In the genomic region with DNA sequence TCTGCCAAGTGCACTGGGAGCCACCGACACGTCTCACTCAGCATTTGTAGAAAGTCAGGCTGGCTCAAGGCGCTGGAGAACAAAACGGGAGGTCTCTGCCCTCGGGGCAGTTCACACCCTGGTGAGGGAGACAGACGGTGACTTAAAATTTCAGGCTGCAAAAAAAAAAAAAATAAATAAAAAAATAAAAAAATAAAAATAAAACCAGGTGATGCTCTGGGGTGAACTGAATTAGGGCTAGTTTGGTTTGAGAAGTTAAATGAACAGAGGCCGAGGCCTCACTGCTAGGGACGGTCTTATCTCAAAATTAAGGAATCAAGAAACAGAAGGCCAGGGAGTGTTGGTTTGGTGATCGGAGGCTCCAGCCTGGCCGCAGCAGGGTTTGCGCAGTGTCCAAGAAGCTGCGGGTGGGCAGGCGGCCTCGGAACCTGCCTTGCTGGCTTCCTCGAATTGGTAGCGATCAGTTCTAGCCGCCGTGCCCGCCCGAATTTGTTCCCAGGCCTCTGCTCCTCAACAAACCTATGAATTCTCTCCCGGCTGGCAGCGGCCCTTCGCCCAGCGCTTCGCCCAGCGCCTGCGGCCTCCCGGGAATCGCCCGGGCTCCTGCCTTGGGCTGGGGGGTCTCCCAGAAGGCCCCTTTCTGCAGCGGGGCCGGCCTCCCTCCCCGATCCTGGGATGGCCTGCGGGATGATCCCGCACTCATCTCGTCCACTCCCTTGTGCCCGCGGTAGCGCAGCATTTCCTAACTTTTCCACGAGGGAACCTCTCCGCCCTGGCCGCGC, we compare ENCODE assay signal across 10 cellular contexts. TPM values are rescaled to one million over a fixed set of nuclear protein-coding genes. Genes with fewer than 3 reads are reported as not detected.
DNase-seq lines count a peak whose midpoint lies in the region; ATAC-seq and TF ChIP-seq lines count a peak whose summit lies in the region.
"Had no signal": no experiment of that assay in that cellular context is flagged by ENCODE, and none has a peak within 500 bp of the region (broad histone marks: within the 10 kb centered on the region; RNA-seq: fewer than 3 reads in every experiment).

No MANE protein-coding gene starts in this region.

- H3K4me1 Mint-ChIP-seq in stimulated activated naive CD8-positive, alpha-beta T cell treated with anti-CD3 and anti-CD28 coated beads, Interleukin-15, Interleukin-2, amounts not matched to agents 100 ng/mL and 50 ng/mL, for 24 hours (ENCODE audit: low read depth) = peaks cover 60% of the 10 kb centered on the region
- peaks cover 47% of the 10 kb centered on the region for H3K4me1 Mint-ChIP-seq in activated naive CD8-positive, alpha-beta T cell treated with anti-CD3 and anti-CD28 coated beads, Interleukin-2, amount 50 U/mL, for 24 hours
- peaks cover 47% of the 10 kb centered on the region for H3K4me1 Mint-ChIP-seq in nephron

- no peak for ATAC-seq in stimulated activated naive CD8-positive, alpha-beta T cell treated with anti-CD3 and anti-CD28 coated beads, Interleukin-15, Interleukin-2, amounts not matched to agents 100 U/mL and 50 U/mL, for 24 hours
- ATAC-seq in activated naive CD8-positive, alpha-beta T cell treated with anti-CD3 and anti-CD28 coated beads, Interleukin-2, amount 50 U/mL, for 24 hours = no peak
- ATAC-seq in GM18907 (IDR thresholded peaks at IDR 0.05; ENCODE audit: unreplicated experiment) = no peak

- no peak for TF ChIP-seq POLR2A in uterus (IDR thresholded peaks at IDR 0.05)

- intact Hi-C loops in uterus (cut with DNase I; ENCODE audit: low total_unique reads) = no loop called here

- H3K27me3 Mint-ChIP-seq in stimulated activated naive CD8-positive, alpha-beta T cell treated with anti-CD3 and anti-CD28 coated beads, Interleukin-15, Interleukin-2, amounts not matched to agents 100 ng/mL and 50 ng/mL, for 24 hours = peaks cover 82% of the 10 kb centered on the region
- H3K27me3 Mint-ChIP-seq in activated naive CD8-positive, alpha-beta T cell treated with anti-CD3 and anti-CD28 coated beads, Interleukin-2, amount 50 U/mL, for 24 hours = peaks cover 93% of the 10 kb centered on the region
- H3K27me3 Mint-ChIP-seq in nephron (ENCODE audit: low read depth) = peaks cover 100% of the 10 kb centered on the region

- H3K27ac ChIP-seq in uterus = no peak overlapping the region

- H3K9me3 Mint-ChIP-seq in stimulated activated naive CD8-positive, alpha-beta T cell treated with anti-CD3 and anti-CD28 coated beads, Interleukin-15, Interleukin-2, amounts not matched to agents 100 ng/mL and 50 ng/mL, for 24 hours = no peaks in the 10 kb centered on the region
- no peaks in the 10 kb centered on the region for H3K9me3 Mint-ChIP-seq in activated naive CD8-positive, alpha-beta T cell treated with anti-CD3 and anti-CD28 coated beads, Interleukin-2, amount 50 U/mL, for 24 hours
- H3K9me3 Mint-ChIP-seq in nephron = peaks cover 2% of the 10 kb centered on the region

- no peak overlapping the region for H3K27ac Mint-ChIP-seq in stimulated activated naive CD8-positive, alpha-beta T cell treated with anti-CD3 and anti-CD28 coated beads, Interleukin-15, Interleukin-2, amounts not matched to agents 100 ng/mL and 50 ng/mL, for 24 hours
- no peak overlapping the region for H3K27ac Mint-ChIP-seq in activated naive CD8-positive, alpha-beta T cell treated with anti-CD3 and anti-CD28 coated beads, Interleukin-2, amount 50 U/mL, for 24 hours
- no peak overlapping the region for H3K27ac Mint-ChIP-seq in nephron

- TF ChIP-seq CTCF in nephron (IDR thresholded peaks at IDR 0.05; ENCODE audit: unreplicated experiment in 3 of 3) = no peak
- TF ChIP-seq CTCF in uterus (IDR thresholded peaks at IDR 0.05) = no peak

- peak overlapping the region; percentile 48 for H3K4me3 Mint-ChIP-seq in stimulated activated naive CD8-positive, alpha-beta T cell treated with anti-CD3 and anti-CD28 coated beads, Interleukin-15, Interleukin-2, amounts not matched to agents 100 ng/mL and 50 ng/mL, for 24 hours
- H3K4me3 Mint-ChIP-seq in activated naive CD8-positive, alpha-beta T cell treated with anti-CD3 and anti-CD28 coated beads, Interleukin-2, amount 50 U/mL, for 24 hours = peak overlapping the region; percentile 24
- peak overlapping the region; percentile 64 to 74 (median 68) for H3K4me3 Mint-ChIP-seq in nephron

- no peaks in the 10 kb centered on the region for H3K36me3 ChIP-seq in uterus

- H3K9me3 ChIP-seq in uterus = no peaks in the 10 kb centered on the region

- H3K4me3 ChIP-seq in uterus = no peak overlapping the region

- peaks cover 8 to 85% of the 10 kb centered on the region in 2 donors for H3K27me3 ChIP-seq in uterus

- DNase-seq in stimulated activated naive CD8-positive, alpha-beta T cell treated with anti-CD3 and anti-CD28 coated beads, Interleukin-15, Interleukin-2, amounts not matched to agents 100 U/mL and 50 U/mL, for 24 hours = no peak
- DNase-seq in activated naive CD8-positive, alpha-beta T cell treated with anti-CD3 and anti-CD28 coated beads, Interleukin-2, amount 50 U/mL, for 24 hours = no peak
- no peak for DNase-seq in activated CD4-positive, CD25-positive, alpha-beta regulatory T cell treated with anti-CD3 and anti-CD28 coated beads, Interleukin-2, amount 50 U/mL, for 72 hours
- DNase-seq in uterus = no peak
- no peak for DNase-seq in effector CD8-positive, alpha-beta T cell (lab: John Stamatoyannopoulos, UW)
- DNase-seq: midbrain, NCI-H774 had no signal

- peaks cover 0 to 16% of the 10 kb centered on the region in 2 donors for H3K4me1 ChIP-seq in uterus

- no peaks in the 10 kb centered on the region for H3K36me3 Mint-ChIP-seq in stimulated activated naive CD8-positive, alpha-beta T cell treated with anti-CD3 and anti-CD28 coated beads, Interleukin-15, Interleukin-2, amounts not matched to agents 100 ng/mL and 50 ng/mL, for 24 hours (ENCODE audit: low read depth)
- no peaks in the 10 kb centered on the region for H3K36me3 Mint-ChIP-seq in activated naive CD8-positive, alpha-beta T cell treated with anti-CD3 and anti-CD28 coated beads, Interleukin-2, amount 50 U/mL, for 24 hours (ENCODE audit: low read depth)
- H3K36me3 Mint-ChIP-seq in nephron (ENCODE audit: low read depth) = no peaks in the 10 kb centered on the region

RNA-seq across cellular contexts. Expression of a gene that starts 1.5 kb away (rescaled TPM):
- not detected for total RNA-seq in uterus
